Comparison of ENCODE assay signal across 23 cellular contexts in genomic region chr1:213163278-213163711, GRCh38.
DNase-seq lines count a peak whose midpoint lies in the region; ATAC-seq, FAIRE-seq and TF ChIP-seq lines count a peak whose summit lies in the region.
"Had no signal": no experiment of that assay in that cellular context is flagged by ENCODE, and none has a peak within 500 bp of the region (broad histone marks: within the 10 kb centered on the region; RNA-seq: fewer than 3 reads in every experiment).

No MANE protein-coding gene starts in this region.

- H3K27me3 ChIP-seq in BLaER1 (no peaks in the 10 kb centered on the region), skeletal muscle satellite cell (ENCODE audit: control insufficient read depth, insufficient read depth, low read length) (no peaks in the 10 kb centered on the region)

- no peak for ATAC-seq in activated naive CD4-positive, alpha-beta T cell treated with anti-CD3 and anti-CD28 coated beads, Interleukin-2, amount 50 U/mL, for 72 hours
- no peak for ATAC-seq in HG03432 (IDR thresholded peaks at IDR 0.05; ENCODE audit: unreplicated experiment)
- ATAC-seq: activated CD4-positive, alpha-beta T cell treated with anti-CD3 and anti-CD28 coated beads for 36 hours; left lobe of liver; T-cell had no signal

- 0 out of 2 replicates have a peak, but pooled peaks cover 3% of the 10 kb centered on the region for H3K36me3 ChIP-seq in BLaER1
- H3K36me3 ChIP-seq in skeletal muscle satellite cell (ENCODE audit: insufficient read depth, low read length): no peaks in the 10 kb centered on the region

- no peak for TF ChIP-seq POLR2A in GM12891 (IDR thresholded peaks at IDR 0.05; ENCODE audit: low read depth, low read length)

- H3K36me3 Mint-ChIP-seq in activated naive CD4-positive, alpha-beta T cell treated with anti-CD3 and anti-CD28 coated beads, Interleukin-2, amount 50 U/mL, for 72 hours: peaks cover 0 to 6% of the 10 kb centered on the region in 2 donors

- H3K27ac ChIP-seq in BLaER1: no peak overlapping the region
- H3K27ac ChIP-seq: parathyroid adenoma had no signal

- H3K4me1 ChIP-seq in BLaER1 (peaks cover 17% of the 10 kb centered on the region), skeletal muscle satellite cell (ENCODE audit: control insufficient read depth, insufficient read depth, low read length) (peaks cover 19% of the 10 kb centered on the region)
- H3K4me1 ChIP-seq: parathyroid adenoma had no signal

- no peak overlapping the region for H3K9ac ChIP-seq in BLaER1
- peak overlapping the region; percentile 20 for H3K9ac ChIP-seq in skeletal muscle satellite cell (ENCODE audit: low read depth, low read length)
- H3K9ac ChIP-seq: parathyroid adenoma had no signal

- no peak overlapping the region for H3K27ac Mint-ChIP-seq in activated naive CD4-positive, alpha-beta T cell treated with anti-CD3 and anti-CD28 coated beads, Interleukin-2, amount 50 U/mL, for 72 hours
- H3K27ac Mint-ChIP-seq: activated CD4-positive, alpha-beta T cell treated with anti-CD3 and anti-CD28 coated beads for 36 hours; activated T-helper 1 cell treated with anti-CD3 and anti-CD28 coated beads, Interleukin-12 subunit alpha, Interleukin-12 subunit beta, Interleukin-2, Interleukin-4 antibody, amounts not matched to agents 30 ng/mL and 10 ng/mL and 1 ng/mL, durations not matched to agents 14 hours and 24 hours and 36 hours; CD4-positive, alpha-beta memory T cell; T-cell had no signal

- TF ChIP-seq CTCF in fibroblast of mammary gland (conservative IDR thresholded peaks at IDR 0.05; ENCODE audit: control insufficient read depth, insufficient read depth, low read depth, low read length): no peak

- no peaks in the 10 kb centered on the region for H3K9me3 ChIP-seq in BLaER1
- no peaks in the 10 kb centered on the region for H3K9me3 ChIP-seq in skeletal muscle satellite cell (replicated peaks; ENCODE audit: low read length)

- no peak overlapping the region for H3K4me3 ChIP-seq in BLaER1
- H3K4me3 ChIP-seq in fibroblast of mammary gland (ENCODE audit: control insufficient read depth, low read depth, low read length): no peak overlapping the region
- H3K4me3 ChIP-seq in skeletal muscle satellite cell (ENCODE audit: low read length): no peak overlapping the region

- H3K4me2 ChIP-seq in BLaER1: peak overlapping the region; percentile 44
- H3K4me2 ChIP-seq in skeletal muscle satellite cell (ENCODE audit: low read length): peak overlapping the region; percentile 26

- no peaks in the 10 kb centered on the region for H3K9me3 Mint-ChIP-seq in activated naive CD4-positive, alpha-beta T cell treated with anti-CD3 and anti-CD28 coated beads, Interleukin-2, amount 50 U/mL, for 72 hours
- H3K9me3 Mint-ChIP-seq: nephron progenitor cell had no signal

- DNase-seq in M059J (ENCODE audit: low read depth): peak; percentile 33
- DNase-seq in fibroblast of mammary gland (ENCODE audit: low read depth): peak; percentile 55
- no peak for DNase-seq in activated naive CD4-positive, alpha-beta T cell treated with anti-CD3 and anti-CD28 coated beads, Interleukin-2, amount 50 U/mL, for 72 hours (ENCODE audit: low spot score in 2 of 2)
- DNase-seq in OCI-M1 (lab: John Stamatoyannopoulos, UW): no peak
- DNase-seq in GM12891 (ENCODE audit: insufficient read length, low spot score): no peak
- DNase-seq: activated CD4-positive, alpha-beta T cell treated with anti-CD3 and anti-CD28 coated beads for 36 hours; activated naive CD4-positive, alpha-beta T cell treated with anti-CD3 and anti-CD28 coated beads, Interleukin-2, amount 50 U/mL, for 16 hours; CD4-positive, alpha-beta memory T cell; erythroblast; GF-D8; NCI-H187 treated with DMSO at 0.1 percent for 48 hours; NCI-H2227 treated with DMSO at 0.1 percent for 48 hours; NCI-H82; nephron progenitor cell; SHP77 treated with DMSO at 0.1 percent for 48 hours; T-cell had no signal

- FAIRE-seq in GM12891 (lab: Jason Lieb, UNC): no peak
- FAIRE-seq: HTR-8/SVneo had no signal

- H4K20me1 ChIP-seq in BLaER1: no peaks in the 10 kb centered on the region

TF ChIP-seq in GM12891, 5 proteins besides CTCF, POLR2A, EP300 and RAD21:
- TF ChIP-seq TAF1 (IDR thresholded peaks at IDR 0.05; ENCODE audit: low read depth, low read length): no peak
- no peak for TF ChIP-seq POLR2AphosphoS5 (IDR thresholded peaks at IDR 0.05; ENCODE audit: low read depth, low read length)
- TF ChIP-seq POU2F2 (IDR thresholded peaks at IDR 0.05; ENCODE audit: low read depth, low read length): no peak
- no peak for TF ChIP-seq PAX5 (IDR thresholded peaks at IDR 0.05; ENCODE audit: insufficient read depth, low read length, severe bottlenecking)
- TF ChIP-seq SPI1 (IDR thresholded peaks at IDR 0.05; ENCODE audit: low read depth, low read length): no peak

Comparison
In these comparisons a context has a peak if more than half of its experiments do, and no peak if none do; other contexts are left out.
1. DNase-seq: peak in M059J (single experiment) and fibroblast of mammary gland (single experiment); none in activated naive CD4-positive, alpha-beta T cell treated with anti-CD3 and anti-CD28 coated beads, Interleukin-2, amount 50 U/mL, for 72 hours (0 of 2), OCI-M1 (single experiment) and GM12891 (single experiment).